In genomic region chr19:10600149-10600548, GRCh38 we compare ENCODE assay signal across 15 cellular contexts. TPM values are rescaled to one million over a fixed set of nuclear protein-coding genes. Genes with fewer than 3 reads are reported as not detected.
DNase-seq lines count a peak whose midpoint lies in the region; ATAC-seq and TF ChIP-seq lines count a peak whose summit lies in the region.
"Had no signal": no experiment of that assay in that cellular context is flagged by ENCODE, and none has a peak within 500 bp of the region (broad histone marks: within the 10 kb centered on the region; RNA-seq: fewer than 3 reads in every experiment).

No MANE protein-coding gene starts in this region.

- H3K9ac ChIP-seq in neural progenitor cell, result no peak overlapping the region

- peaks cover 14% of the 10 kb centered on the region for H3F3A ChIP-seq in neural progenitor cell (ENCODE audit: low read depth)

- peaks cover 8% of the 10 kb centered on the region for H4K20me1 ChIP-seq in neural progenitor cell (ENCODE audit: low read depth)

- peak overlapping the region; percentile 50 for H3K27ac Mint-ChIP-seq in CD4-positive, alpha-beta T cell
- peak overlapping the region; percentile 11 for H3K27ac Mint-ChIP-seq in T-helper 17 cell
- H3K27ac Mint-ChIP-seq in naive thymus-derived CD4-positive, alpha-beta T cell, result peak overlapping the region in 3 of 9 donors; percentile 43 to 76 (median 57)
- H3K27ac Mint-ChIP-seq in neural progenitor cell, result no peak overlapping the region
- H3K27ac Mint-ChIP-seq in Calu3 (ENCODE audit: unreplicated experiment), result no peak overlapping the region
- H3K27ac Mint-ChIP-seq: CD14-positive monocyte, GM23338 had no signal

- H2AFZ ChIP-seq in neural progenitor cell (replicated peaks), result no peak overlapping the region
- H2AFZ ChIP-seq: GM23338 had no signal

- no peak for TF ChIP-seq CTCF in CD4-positive, alpha-beta T cell (IDR thresholded peaks at IDR 0.05)
- TF ChIP-seq CTCF in neural progenitor cell (IDR thresholded peaks at IDR 0.05) (no peak), Calu3 (IDR thresholded peaks at IDR 0.05; ENCODE audit: unreplicated experiment) (no peak)

- peaks cover 0 to 9% (median 0%) of the 10 kb centered on the region in 3 experiments for H3K36me3 ChIP-seq in naive thymus-derived CD4-positive, alpha-beta T cell (ENCODE audit: control insufficient read depth in 2 of 3, insufficient read depth in 3 of 3, low read length in 3 of 3)
- no peaks in the 10 kb centered on the region for H3K36me3 ChIP-seq in neural progenitor cell
- H3K36me3 ChIP-seq: BE2C had no signal

- peaks cover 45% of the 10 kb centered on the region for H3K4me1 Mint-ChIP-seq in CD4-positive, alpha-beta T cell (ENCODE audit: low read depth)
- H3K4me1 Mint-ChIP-seq in T-helper 17 cell, result peaks cover 29% of the 10 kb centered on the region
- H3K4me1 Mint-ChIP-seq in naive thymus-derived CD4-positive, alpha-beta T cell, result peaks cover 24 to 45% (median 39%) of the 10 kb centered on the region in 7 donors
- peaks cover 18% of the 10 kb centered on the region for H3K4me1 Mint-ChIP-seq in neural progenitor cell
- H3K4me1 Mint-ChIP-seq in Calu3 (ENCODE audit: low read depth, unreplicated experiment), result peaks cover 16% of the 10 kb centered on the region

- H3K27me3 ChIP-seq in CD4-positive, alpha-beta T cell (ENCODE audit: control insufficient read depth, insufficient read depth, low read length), result no peaks in the 10 kb centered on the region
- H3K27me3 ChIP-seq in naive thymus-derived CD4-positive, alpha-beta T cell (ENCODE audit: control insufficient read depth in 2 of 2, insufficient read depth in 2 of 2, low read length in 2 of 2), result no peaks in the 10 kb centered on the region
- peaks cover 11% of the 10 kb centered on the region for H3K27me3 ChIP-seq in neural progenitor cell

- CTCF ChIA-PET in CD4-positive, alpha-beta T cell (lab: Charles Lee), result no interaction called here
- CTCF ChIA-PET in naive thymus-derived CD4-positive, alpha-beta T cell (lab: Charles Lee), result no interaction called here
- CTCF ChIA-PET in Calu3 (lab: Charles Lee), result interaction anchor here (0.6 kb wide), 1 partner anchor 8 kb away, joined by 3 read pairs; no protein-coding TSS in a partner anchor

- H3K4me3 Mint-ChIP-seq in CD4-positive, alpha-beta T cell, result peak overlapping the region; percentile 84
- H3K4me3 Mint-ChIP-seq in T-helper 17 cell, result no peak overlapping the region
- peak overlapping the region in 6 of 10 donors; percentile 11 to 56 (median 39) for H3K4me3 Mint-ChIP-seq in naive thymus-derived CD4-positive, alpha-beta T cell
- H3K4me3 Mint-ChIP-seq in neural progenitor cell, result peak overlapping the region; percentile 41
- H3K4me3 Mint-ChIP-seq in Calu3 (ENCODE audit: low read depth, unreplicated experiment), result no peak overlapping the region
- H3K4me3 Mint-ChIP-seq: GM23338 had no signal

- ATAC-seq in CD4-positive, alpha-beta T cell (ENCODE audit: poor library complexity), result no peak
- no peak for ATAC-seq in T-helper 17 cell
- ATAC-seq in naive thymus-derived CD4-positive, alpha-beta T cell, result no peak
- no peak for ATAC-seq in HG03045 (IDR thresholded peaks at IDR 0.05; ENCODE audit: unreplicated experiment)
- ATAC-seq: A549, GM12878, GM23338 had no signal

- no peak overlapping the region for H3K4me2 ChIP-seq in neural progenitor cell
- H3K4me2 ChIP-seq: A549, GM23338 had no signal

- H3K9me3 ChIP-seq in CD4-positive, alpha-beta T cell (ENCODE audit: control insufficient read depth, low read length), result no peaks in the 10 kb centered on the region
- H3K9me3 ChIP-seq in T-helper 17 cell (ENCODE audit: control insufficient read depth, low read length, poor library complexity, severe bottlenecking) (no peaks in the 10 kb centered on the region), neural progenitor cell (ENCODE audit: low read depth) (no peaks in the 10 kb centered on the region)
- H3K9me3 ChIP-seq in naive thymus-derived CD4-positive, alpha-beta T cell (ENCODE audit: control insufficient read depth in 2 of 3, low read length in 3 of 3), result no peaks in the 10 kb centered on the region
- H3K9me3 ChIP-seq: A549, BE2C had no signal

- H3K4me1 ChIP-seq in naive thymus-derived CD4-positive, alpha-beta T cell (ENCODE audit: control insufficient read depth in 2 of 2, insufficient read depth in 2 of 2, low read length in 2 of 2), result peaks cover 28 to 32% of the 10 kb centered on the region in 2 donors
- H3K4me1 ChIP-seq in neural progenitor cell, result peaks cover 15% of the 10 kb centered on the region

- peaks cover 13% of the 10 kb centered on the region for H3K36me3 Mint-ChIP-seq in CD4-positive, alpha-beta T cell (ENCODE audit: low read depth)
- H3K36me3 Mint-ChIP-seq in T-helper 17 cell (ENCODE audit: low read depth), result peaks cover 4% of the 10 kb centered on the region
- H3K36me3 Mint-ChIP-seq in naive thymus-derived CD4-positive, alpha-beta T cell, result peaks cover 0 to 9% (median 3%) of the 10 kb centered on the region in 5 donors
- H3K36me3 Mint-ChIP-seq in neural progenitor cell, result no peaks in the 10 kb centered on the region
- H3K36me3 Mint-ChIP-seq in Calu3 (ENCODE audit: insufficient read depth, unreplicated experiment), result no peaks in the 10 kb centered on the region
- H3K36me3 Mint-ChIP-seq: CD14-positive monocyte had no signal

- no peak overlapping the region for H3K4me3 ChIP-seq in naive thymus-derived CD4-positive, alpha-beta T cell (ENCODE audit: low read length)
- no peak overlapping the region for H3K4me3 ChIP-seq in neural progenitor cell
- H3K4me3 ChIP-seq: A549, GM12878, GM23338 had no signal

- no peak overlapping the region for H3K27ac ChIP-seq in CD4-positive, alpha-beta T cell (ENCODE audit: low read depth, low read length)
- no peak overlapping the region for H3K27ac ChIP-seq in naive thymus-derived CD4-positive, alpha-beta T cell (ENCODE audit: low read depth, low read length)
- no peak overlapping the region for H3K27ac ChIP-seq in neural progenitor cell
- H3K27ac ChIP-seq: A549 had no signal

- DNase-seq in CD4-positive, alpha-beta T cell, result no peak
- DNase-seq in T-helper 17 cell, result no peak
- DNase-seq in naive thymus-derived CD4-positive, alpha-beta T cell, result no peak
- DNase-seq in neural progenitor cell (ENCODE audit: low spot score), result no peak
- DNase-seq in Calu3, result no peak
- no peak for DNase-seq in T1000 (lab: John Stamatoyannopoulos, UW)
- DNase-seq: BE2C, DMS79, H7 had no signal

- H3K9me3 Mint-ChIP-seq in CD4-positive, alpha-beta T cell, result no peaks in the 10 kb centered on the region
- H3K9me3 Mint-ChIP-seq in naive thymus-derived CD4-positive, alpha-beta T cell, result peaks cover 0 to 2% (median 0%) of the 10 kb centered on the region in 11 donors
- H3K9me3 Mint-ChIP-seq in neural progenitor cell, result no peaks in the 10 kb centered on the region
- H3K9me3 Mint-ChIP-seq in Calu3 (ENCODE audit: low read depth, unreplicated experiment), result no peaks in the 10 kb centered on the region
- H3K9me3 Mint-ChIP-seq: CD14-positive monocyte, GM23338, IgD-negative memory B cell had no signal

- no TSS peak for BruUV-seq in Calu3 (replicated peaks; lab: Mats Ljungman, UMichigan)

- POLR2A ChIA-PET in CD4-positive, alpha-beta T cell (lab: Charles Lee), result interaction anchor here (5.0 kb wide), 1 partner anchor 44 kb away, joined by 82 read pairs; no protein-coding TSS in a partner anchor
- POLR2A ChIA-PET in naive thymus-derived CD4-positive, alpha-beta T cell (lab: Charles Lee), result interaction anchor here (0.7 to 13.4 kb wide), 2 partner anchors 23 to 46 kb away, joined by 5 to 190 read pairs; partner anchors contain the start of gene SLC44A2

- H3K79me2 ChIP-seq in neural progenitor cell (ENCODE audit: low read depth), result peaks cover 25% of the 10 kb centered on the region

- H3K27me3 Mint-ChIP-seq in CD4-positive, alpha-beta T cell, result no peaks in the 10 kb centered on the region
- H3K27me3 Mint-ChIP-seq in T-helper 17 cell, result no peaks in the 10 kb centered on the region
- H3K27me3 Mint-ChIP-seq in naive thymus-derived CD4-positive, alpha-beta T cell, result peaks cover 0 to 12% (median 0%) of the 10 kb centered on the region in 5 donors
- peaks cover 11% of the 10 kb centered on the region for H3K27me3 Mint-ChIP-seq in neural progenitor cell (ENCODE audit: insufficient read depth, low read depth)
- no peaks in the 10 kb centered on the region for H3K27me3 Mint-ChIP-seq in Calu3 (ENCODE audit: unreplicated experiment)
- H3K27me3 Mint-ChIP-seq: IgD-negative memory B cell had no signal

- intact Hi-C loops in CD4-positive, alpha-beta T cell (cut with DNase I, micrococcal nuclease), result loop anchor here (5.0 kb wide), 2 partner anchors 42 to 52 kb away; partner anchors contain the start of gene ILF3 (in 1 of the 2)
- intact Hi-C loops in naive thymus-derived CD4-positive, alpha-beta T cell (cut with micrococcal nuclease), result no loop called here
- intact Hi-C loops in Calu3 (cut with micrococcal nuclease; ENCODE audit: unreplicated experiment), result no loop called here

RNA-seq across cellular contexts. Expression of gene AP1M2, which starts 13.0 kb away (rescaled TPM):
- under 1 TPM in 1 of 2 experiments, not detected in 1; 0.77 TPM for total RNA-seq in CD4-positive, alpha-beta T cell
- total RNA-seq in T-helper 17 cell (1 to 10 TPM in 1 of 2 donors, not detected in 1; 2.0 TPM), neural progenitor cell (ENCODE audit: low replicate concordance) (3.6 and 3.9 TPM in 2 replicates), Calu3 (2022) (73.7 and 77.9 TPM in 2 replicates)
- not detected for total RNA-seq in naive thymus-derived CD4-positive, alpha-beta T cell
- polyA plus RNA-seq in naive thymus-derived CD4-positive, alpha-beta T cell, result not detected
- polyA plus RNA-seq: GM12878, IgD-negative memory B cell had no signal

RNA-seq across cellular contexts. Expression of gene SLC44A2, which starts 25.2 kb away (rescaled TPM):
- total RNA-seq in CD4-positive, alpha-beta T cell, result 100 to 1,000 TPM; 151 to 168 TPM
- 100 to 1,000 TPM; 186 to 200 TPM for total RNA-seq in T-helper 17 cell
- 100 to 1,000 TPM; 148 to 272 (median 194) TPM for total RNA-seq in naive thymus-derived CD4-positive, alpha-beta T cell
- polyA plus RNA-seq in naive thymus-derived CD4-positive, alpha-beta T cell, result 100 to 1,000 TPM; 216 to 375 TPM
- total RNA-seq in neural progenitor cell (ENCODE audit: low replicate concordance), result 45.6 and 81.8 TPM in 2 replicates
- 130 and 151 TPM in 2 replicates for total RNA-seq in Calu3 (2022)

RNA-seq across cellular contexts. Expression of gene CDKN2D, which starts 31.4 kb away (rescaled TPM):
- total RNA-seq in CD4-positive, alpha-beta T cell, result 10 to 100 TPM; 83.3 to 84.0 TPM
- total RNA-seq in T-helper 17 cell (10 to 100 TPM; 71.0 to 83.3 TPM), neural progenitor cell (ENCODE audit: low replicate concordance) (3.4 and 4.4 TPM in 2 replicates), Calu3 (2022) (4.2 and 4.4 TPM in 2 replicates)
- total RNA-seq in naive thymus-derived CD4-positive, alpha-beta T cell, result 10 to 100 TPM; 20.5 to 73.9 (median 47.5) TPM
- polyA plus RNA-seq in naive thymus-derived CD4-positive, alpha-beta T cell, result 100 to 1,000 TPM in 1 of 2 donors, 10 to 100 TPM in 1; 72.9 to 102 TPM

RNA-seq across cellular contexts. Expression of gene KRI1, which starts 34.3 kb away (rescaled TPM):
- 10 to 100 TPM; 36.8 to 39.6 TPM for total RNA-seq in CD4-positive, alpha-beta T cell
- total RNA-seq in T-helper 17 cell (10 to 100 TPM; 33.9 to 43.7 TPM), neural progenitor cell (ENCODE audit: low replicate concordance) (16.4 and 27.4 TPM in 2 replicates), Calu3 (2022) (29.6 and 30.8 TPM in 2 replicates)
- total RNA-seq in naive thymus-derived CD4-positive, alpha-beta T cell, result 10 to 100 TPM; 48.4 to 84.1 (median 60.4) TPM
- 10 to 100 TPM; 13.7 to 47.6 TPM for polyA plus RNA-seq in naive thymus-derived CD4-positive, alpha-beta T cell

RNA-seq across cellular contexts. Expression of gene ILF3, which starts 54.0 kb away (rescaled TPM):
- total RNA-seq in CD4-positive, alpha-beta T cell, result 100 to 1,000 TPM; 464 to 491 TPM
- total RNA-seq in T-helper 17 cell, result 100 to 1,000 TPM; 428 to 456 TPM
- total RNA-seq in naive thymus-derived CD4-positive, alpha-beta T cell, result 100 to 1,000 TPM; 346 to 515 (median 368) TPM
- polyA plus RNA-seq in naive thymus-derived CD4-positive, alpha-beta T cell, result 10 to 100 TPM; 91.0 to 99.9 TPM
- 477 and 633 TPM in 2 replicates for total RNA-seq in neural progenitor cell (ENCODE audit: low replicate concordance)
- total RNA-seq in Calu3 (2022), result 262 and 267 TPM in 2 replicates

Comparison
In these comparisons a context has a peak if more than half of its experiments do, and no peak if none do; other contexts are left out.
1. H3K27ac Mint-ChIP-seq: peak in CD4-positive, alpha-beta T cell (single experiment) and T-helper 17 cell (single experiment); none in neural progenitor cell (single experiment) and Calu3 (single experiment).
2. H3K4me3 Mint-ChIP-seq: peak in CD4-positive, alpha-beta T cell (single experiment), naive thymus-derived CD4-positive, alpha-beta T cell (6 of 10) and neural progenitor cell (single experiment); none in T-helper 17 cell (single experiment) and Calu3 (single experiment).
3. RNA of gene AP1M2, which starts 13.0 kb away (total RNA-seq): 73.7 to 77.9 TPM in Calu3; 3.6 to 3.9 TPM in neural progenitor cell, 2.0 TPM in T-helper 17 cell, 0.77 TPM in CD4-positive, alpha-beta T cell and not detected in naive thymus-derived CD4-positive, alpha-beta T cell; every median in the first group is over 10 times any median in the second.
4. intact Hi-C loops: an anchor here in CD4-positive, alpha-beta T cell (5.0 kb wide); none called in naive thymus-derived CD4-positive, alpha-beta T cell and Calu3.